Comparison of ENCODE assay signal across 9 cellular contexts in the genomic region with DNA sequence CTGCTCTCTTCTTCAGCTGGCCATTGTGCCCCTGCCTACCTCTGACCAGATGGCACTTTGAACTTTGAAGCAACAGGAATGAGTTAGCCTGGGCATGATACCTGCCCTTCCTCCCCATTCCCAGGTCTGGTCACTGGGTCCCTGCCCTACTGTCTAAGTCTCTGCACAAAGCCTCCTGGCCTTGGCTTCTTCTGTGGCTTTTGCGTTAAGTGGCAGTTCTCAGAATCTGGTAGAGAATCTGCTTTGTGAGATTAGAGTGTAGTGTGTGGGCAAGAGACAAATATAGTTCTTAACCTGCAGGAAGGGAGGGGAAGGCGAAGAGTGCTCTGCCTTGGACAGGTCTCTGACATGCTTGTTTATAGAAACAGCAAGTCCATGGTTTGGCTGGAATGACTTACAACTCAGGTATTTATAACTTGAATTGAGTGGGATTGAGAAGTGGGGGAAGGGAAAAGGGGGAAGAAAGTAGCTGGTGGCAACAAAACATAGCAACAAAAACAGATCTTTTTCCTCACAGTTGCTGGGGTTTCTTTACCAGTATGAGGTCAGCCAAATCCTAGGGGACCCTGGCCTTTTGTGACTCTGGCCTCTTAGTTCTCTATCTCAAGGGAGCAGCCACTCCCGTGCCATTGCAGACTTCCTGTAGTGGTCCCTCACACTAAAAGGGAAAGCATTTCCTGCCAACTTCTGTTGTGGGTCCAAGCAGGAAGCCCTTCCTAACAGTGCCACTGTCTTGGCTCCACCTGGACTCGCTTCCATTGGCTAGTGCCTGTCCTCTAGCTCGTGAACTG. TPM values are rescaled to one million over a fixed set of nuclear protein-coding genes. Genes with fewer than 3 reads are reported as not detected.
DNase-seq lines count a peak whose midpoint lies in the region; ATAC-seq and TF ChIP-seq lines count a peak whose summit lies in the region.
"Had no signal": no experiment of that assay in that cellular context is flagged by ENCODE, and none has a peak within 500 bp of the region (broad histone marks: within the 10 kb centered on the region; RNA-seq: fewer than 3 reads in every experiment).

No MANE protein-coding gene starts in this region.

- H3K79me2 ChIP-seq in GM23248 (ENCODE audit: insufficient read depth), result peaks cover 94% of the 10 kb centered on the region

- H3K9ac ChIP-seq in GM23248, result peak overlapping the region; percentile 58

- in situ Hi-C loops in GM23248 (cut with MboI), result no loop called here

- H3K36me3 ChIP-seq in GM23248 (ENCODE audit: low read depth), result no peaks in the 10 kb centered on the region

- H3K27ac ChIP-seq in GM23248, result peak overlapping the region; percentile 87

- 55 to 62% methylated on average over 5 of the region's 5 CpGs for WGBS in GM23248 (ENCODE audit: low coverage in 1 of 2, low lambda C conversion rate in 2 of 2, missing lambda C conversion rate in 2 of 2), 2 experiments

- peak; percentile 87 for ATAC-seq in SK-N-SH treated with all-trans-retinoic acid at 6 μM for 48 hours
- no peak for ATAC-seq in GM21576 (IDR thresholded peaks at IDR 0.05; ENCODE audit: unreplicated experiment)
- no peak for ATAC-seq in GM21786 (IDR thresholded peaks at IDR 0.05; ENCODE audit: unreplicated experiment)

- DNase-seq in GM23248, result peak; percentile 76
- peak; percentile 66 for DNase-seq in fibroblast of mammary gland (ENCODE audit: low read depth)
- DNase-seq in retinal pigment epithelial cell (ENCODE audit: low read depth), result peak; percentile 76
- no peak for DNase-seq in SK-N-DZ (ENCODE audit: low spot score)
- DNase-seq in NCI-H446 treated with DMSO at 0.1 percent for 48 hours (lab: John Stamatoyannopoulos, UW), result no peak
- DNase-seq: effector memory CD4-positive, alpha-beta T cell had no signal

- H3K4me3 ChIP-seq in GM23248, result peak overlapping the region; percentile 21
- H3K4me3 ChIP-seq in fibroblast of mammary gland (ENCODE audit: control insufficient read depth, low read depth, low read length), result no peak overlapping the region
- no peak overlapping the region for H3K4me3 ChIP-seq in retinal pigment epithelial cell (ENCODE audit: low read length)

- H3F3A ChIP-seq in GM23248 (ENCODE audit: insufficient read depth), result peaks cover 39% of the 10 kb centered on the region

- TF ChIP-seq CTCF in fibroblast of mammary gland (conservative IDR thresholded peaks at IDR 0.05; ENCODE audit: control insufficient read depth, insufficient read depth, low read depth, low read length) (no peak), retinal pigment epithelial cell (conservative IDR thresholded peaks at IDR 0.05; ENCODE audit: low read depth, low read length) (no peak)

- peak overlapping the region; percentile 44; the same call in 1 of the 2 replicates for H2AFZ ChIP-seq in GM23248

- no peaks in the 10 kb centered on the region for H3K27me3 ChIP-seq in GM23248 (replicated peaks; ENCODE audit: insufficient read depth)

- H3K4me1 ChIP-seq in GM23248 (ENCODE audit: insufficient read depth), result peaks cover 40% of the 10 kb centered on the region

- no peaks in the 10 kb centered on the region for H3K9me2 ChIP-seq in GM23248 (ENCODE audit: insufficient read depth)

- H3K4me2 ChIP-seq in GM23248 (ENCODE audit: unreplicated experiment), result peak overlapping the region; percentile 72

- no peaks in the 10 kb centered on the region for H4K20me1 ChIP-seq in GM23248 (ENCODE audit: insufficient read depth)

- no peaks in the 10 kb centered on the region for H3K9me3 ChIP-seq in GM23248 (ENCODE audit: low read depth)

TF ChIP-seq in SK-N-SH treated with all-trans-retinoic acid at 6 μM for 48 hours, 23 proteins besides CTCF, POLR2A, EP300 and RAD21:
- TF ChIP-seq GLIS3 (CRISPR knock-in tag; IDR thresholded peaks at IDR 0.05), result no peak
- TF ChIP-seq ZNF70 (CRISPR knock-in tag; IDR thresholded peaks at IDR 0.05), result no peak
- TF ChIP-seq TOX (CRISPR knock-in tag; IDR thresholded peaks at IDR 0.05; ENCODE audit: borderline replicate concordance), result no peak

RNA-seq across cellular contexts. Expression of gene MAPKBP1, which starts 16.7 kb away (rescaled TPM):
- 8.5 and 12.3 TPM in 2 replicates for total RNA-seq in GM23248 (2014; rRNA removed; shearing (Covaris generic))
- polyA plus RNA-seq in GM23248 (2016; fragmentation: Nextera tagmentation; extraction: Ambion mirVana), result 4.4 and 5.2 TPM in 2 replicates
- 6.4 and 8.6 TPM in 2 replicates for polyA plus RNA-seq in SK-N-DZ (2014; cell fraction: cytosol; rRNA removed)
- polyA plus RNA-seq in SK-N-DZ (2014; cell fraction: nucleus; rRNA removed), result 20.7 and 31.7 TPM in 2 replicates

RNA-seq across cellular contexts. Expression of gene JMJD7, which starts 36.9 kb away (rescaled TPM):
- 1.3 and 11.7 TPM in 2 replicates for total RNA-seq in GM23248 (2014; rRNA removed; shearing (Covaris generic))
- polyA plus RNA-seq in GM23248 (2016; fragmentation: Nextera tagmentation; extraction: Ambion mirVana), result 3.5 and 5.3 TPM in 2 replicates
- 9.5 and 10.0 TPM in 2 replicates for polyA plus RNA-seq in SK-N-DZ (2014; cell fraction: cytosol; rRNA removed)
- 25.2 and 26.4 TPM in 2 replicates for polyA plus RNA-seq in SK-N-DZ (2014; cell fraction: nucleus; rRNA removed)

RNA-seq across cellular contexts. Expression of gene PLA2G4B, which starts 47.7 kb away (rescaled TPM):
- total RNA-seq in GM23248 (2014; rRNA removed; shearing (Covaris generic)), result 1.4 TPM in 1 of 2 replicates, not detected in the other
- polyA plus RNA-seq in GM23248 (2016; fragmentation: Nextera tagmentation; extraction: Ambion mirVana), result 1.1 and 1.6 TPM in 2 replicates
- 1.4 and 1.7 TPM in 2 replicates for polyA plus RNA-seq in SK-N-DZ (2014; cell fraction: cytosol; rRNA removed)
- 36.4 and 46.9 TPM in 2 replicates for polyA plus RNA-seq in SK-N-DZ (2014; cell fraction: nucleus; rRNA removed)

Comparison
In these comparisons a context has a peak if more than half of its experiments do, and no peak if none do; other contexts are left out.
1. DNase-seq: peak in GM23248 (single experiment), fibroblast of mammary gland (single experiment) and retinal pigment epithelial cell (single experiment); none in SK-N-DZ (single experiment) and NCI-H446 treated with DMSO at 0.1 percent for 48 hours (single experiment).